20 cellular contexts compared by ENCODE assay signal in genomic region chr9:27195191-27195590, GRCh38.
A peak's percentile ranks its signal among the peaks of the same experiment; 100 is the strongest.
DNase-seq lines count a peak whose midpoint lies in the region; FAIRE-seq and TF ChIP-seq lines count a peak whose summit lies in the region.
"Had no signal": no experiment of that assay in that cellular context is flagged by ENCODE, and none has a peak within 500 bp of the region (broad histone marks: within the 10 kb centered on the region; RNA-seq: fewer than 3 reads in every experiment).

No MANE protein-coding gene starts in this region.

- 0 out of 2 replicates have a peak overlapping the region, but pooled peaks have one; percentile 18 for H2AFZ ChIP-seq in GM23248

- H3K9ac ChIP-seq in GM23248, result no peak overlapping the region

- H3K36me3 Mint-ChIP-seq in activated CD4-positive, alpha-beta memory T cell treated with anti-CD3 and anti-CD28 coated beads for 36 hours, result no peaks in the 10 kb centered on the region
- H3K36me3 Mint-ChIP-seq: stimulated activated memory B cell treated with anti-CD40 and anti-IgM and Interleukin-4, amounts not matched to agents 10 μg/mL and 1 μg/mL and 100 μg/mL, for 72 hours had no signal

- H3K79me2 ChIP-seq in GM23248 (ENCODE audit: insufficient read depth), result no peaks in the 10 kb centered on the region

- DNase-seq in GM23248 (peak; percentile 12), SJSA1 (ENCODE audit: low read depth in 1 of 2, low spot score in 2 of 2) (no peak), fibroblast of mammary gland (ENCODE audit: low read depth) (peak; percentile 28), skeletal muscle cell (ENCODE audit: low read depth) (peak; percentile 9), D721Med (ENCODE audit: insufficient read length, low spot score) (no peak), NCI-H1930 (lab: John Stamatoyannopoulos, UW) (no peak), cerebellum (ENCODE audit: low spot score) (no peak)
- no peak for DNase-seq in activated CD4-positive, alpha-beta memory T cell treated with anti-CD3 and anti-CD28 coated beads for 36 hours
- DNase-seq: activated CD4-positive, alpha-beta memory T cell treated with anti-CD3 and anti-CD28 coated beads, Interleukin-2, amount 10 ng/mL, durations not matched to agents 7 days and 5 days; activated naive CD8-positive, alpha-beta T cell treated with anti-CD3 and anti-CD28 coated beads, Interleukin-2, amount 50 U/mL, for 24 hours; glutamatergic neuron; mammary epithelial cell; NCI-H1105 treated with DMSO at 0.1 percent for 48 hours; NCI-H446 treated with DMSO at 0.1 percent for 48 hours; SHP77 treated with DMSO at 0.1 percent for 48 hours; stimulated activated CD4-positive, alpha-beta T cell treated with anti-CD3 and anti-CD28 coated beads, Interleukin-4, amount 100 ng/mL, for 1 hour had no signal

- H3K4me1 Mint-ChIP-seq in activated CD4-positive, alpha-beta memory T cell treated with anti-CD3 and anti-CD28 coated beads for 36 hours (ENCODE audit: low read depth), result no peaks in the 10 kb centered on the region
- H3K4me1 Mint-ChIP-seq: stimulated activated memory B cell treated with anti-CD40 and anti-IgM and Interleukin-4, amounts not matched to agents 10 μg/mL and 1 μg/mL and 100 μg/mL, for 72 hours had no signal

- FAIRE-seq in D721Med (lab: Jason Lieb, UNC), result no peak

- 70 to 84% methylated on average over 3 of the region's 3 CpGs for WGBS in GM23248 (ENCODE audit: low coverage in 1 of 2, low lambda C conversion rate in 2 of 2, missing lambda C conversion rate in 2 of 2), 2 experiments

- H3K36me3 ChIP-seq in GM23248 (ENCODE audit: low read depth) (no peaks in the 10 kb centered on the region), SJSA1 (no peaks in the 10 kb centered on the region)
- H3K36me3 ChIP-seq: suprapubic skin, vagina had no signal

- no peaks in the 10 kb centered on the region for H3K9me3 ChIP-seq in GM23248 (ENCODE audit: low read depth)
- no peaks in the 10 kb centered on the region for H3K9me3 ChIP-seq in SJSA1 (replicated peaks)
- H3K9me3 ChIP-seq: suprapubic skin, vagina had no signal

- H3K4me2 ChIP-seq in GM23248 (ENCODE audit: unreplicated experiment), result peak overlapping the region; percentile 37

- H4K20me1 ChIP-seq in GM23248 (ENCODE audit: insufficient read depth), result no peaks in the 10 kb centered on the region

- no peaks in the 10 kb centered on the region for H3K9me2 ChIP-seq in GM23248 (ENCODE audit: insufficient read depth)

- H3K27ac ChIP-seq in GM23248 (peak overlapping the region; percentile 73; the same call in 1 of the 2 replicates), SJSA1 (peak overlapping the region; percentile 78)
- H3K27ac ChIP-seq: C4-2B, suprapubic skin, vagina had no signal

- TF ChIP-seq CTCF in fibroblast of mammary gland (conservative IDR thresholded peaks at IDR 0.05; ENCODE audit: control insufficient read depth, insufficient read depth, low read depth, low read length) (no peak), D721Med (IDR thresholded peaks at IDR 0.05; ENCODE audit: insufficient read depth, missing control alignments) (no peak)

- no peak overlapping the region for H3K4me3 Mint-ChIP-seq in activated CD4-positive, alpha-beta memory T cell treated with anti-CD3 and anti-CD28 coated beads for 36 hours
- H3K4me3 Mint-ChIP-seq: activated CD4-positive, alpha-beta memory T cell treated with anti-CD3 and anti-CD28 coated beads, Interleukin-2, amount 10 ng/mL, durations not matched to agents 7 days and 5 days; activated naive CD8-positive, alpha-beta T cell treated with anti-CD3 and anti-CD28 coated beads, Interleukin-2, amount 50 U/mL, for 24 hours; stimulated activated memory B cell treated with anti-CD40 and anti-IgM and Interleukin-4, amounts not matched to agents 10 μg/mL and 1 μg/mL and 100 μg/mL, for 72 hours had no signal

- H3K27ac Mint-ChIP-seq in activated CD4-positive, alpha-beta memory T cell treated with anti-CD3 and anti-CD28 coated beads for 36 hours, result no peak overlapping the region
- H3K27ac Mint-ChIP-seq: activated CD4-positive, alpha-beta memory T cell treated with anti-CD3 and anti-CD28 coated beads, Interleukin-2, amount 10 ng/mL, durations not matched to agents 7 days and 5 days; activated naive CD8-positive, alpha-beta T cell treated with anti-CD3 and anti-CD28 coated beads, Interleukin-2, amount 50 U/mL, for 24 hours; stimulated activated memory B cell treated with anti-CD40 and anti-IgM and Interleukin-4, amounts not matched to agents 10 μg/mL and 1 μg/mL and 100 μg/mL, for 72 hours had no signal

- H3K4me1 ChIP-seq in GM23248 (ENCODE audit: insufficient read depth), result peaks cover 18% of the 10 kb centered on the region
- H3K4me1 ChIP-seq in SJSA1 (replicated peaks), result peaks cover 27% of the 10 kb centered on the region
- H3K4me1 ChIP-seq: suprapubic skin had no signal

- CTCF ChIA-PET in activated CD4-positive, alpha-beta memory T cell treated with anti-CD3 and anti-CD28 coated beads for 36 hours (lab: Charles Lee), result no interaction called here

- H3K27me3 ChIP-seq in GM23248 (replicated peaks; ENCODE audit: insufficient read depth) (no peaks in the 10 kb centered on the region), SJSA1 (replicated peaks) (no peaks in the 10 kb centered on the region)
- H3K27me3 ChIP-seq: suprapubic skin, vagina had no signal

- H3F3A ChIP-seq in GM23248 (ENCODE audit: insufficient read depth), result peaks cover 17% of the 10 kb centered on the region

- H3K9me3 Mint-ChIP-seq in activated CD4-positive, alpha-beta memory T cell treated with anti-CD3 and anti-CD28 coated beads for 36 hours, result no peaks in the 10 kb centered on the region
- H3K9me3 Mint-ChIP-seq: activated CD4-positive, alpha-beta memory T cell treated with anti-CD3 and anti-CD28 coated beads, Interleukin-2, amount 10 ng/mL, durations not matched to agents 7 days and 5 days; activated naive CD8-positive, alpha-beta T cell treated with anti-CD3 and anti-CD28 coated beads, Interleukin-2, amount 50 U/mL, for 24 hours; stimulated activated memory B cell treated with anti-CD40 and anti-IgM and Interleukin-4, amounts not matched to agents 10 μg/mL and 1 μg/mL and 100 μg/mL, for 72 hours had no signal

- intact Hi-C loops in activated CD4-positive, alpha-beta memory T cell treated with anti-CD3 and anti-CD28 coated beads for 36 hours (cut with micrococcal nuclease), result no loop called here

- in situ Hi-C loops in GM23248 (cut with MboI), result no loop called here

- H3K4me3 ChIP-seq in GM23248 (no peak overlapping the region), SJSA1 (no peak overlapping the region), fibroblast of mammary gland (ENCODE audit: control insufficient read depth, low read depth, low read length) (no peak overlapping the region), skeletal muscle cell (ENCODE audit: low read depth, low read length) (no peak overlapping the region)
- H3K4me3 ChIP-seq: suprapubic skin, vagina had no signal

- H3K27me3 Mint-ChIP-seq in activated CD4-positive, alpha-beta memory T cell treated with anti-CD3 and anti-CD28 coated beads for 36 hours, result no peaks in the 10 kb centered on the region
- H3K27me3 Mint-ChIP-seq: activated CD4-positive, alpha-beta memory T cell treated with anti-CD3 and anti-CD28 coated beads, Interleukin-2, amount 10 ng/mL, durations not matched to agents 7 days and 5 days; activated naive CD8-positive, alpha-beta T cell treated with anti-CD3 and anti-CD28 coated beads, Interleukin-2, amount 50 U/mL, for 24 hours; stimulated activated memory B cell treated with anti-CD40 and anti-IgM and Interleukin-4, amounts not matched to agents 10 μg/mL and 1 μg/mL and 100 μg/mL, for 72 hours had no signal

- POLR2A ChIA-PET in activated CD4-positive, alpha-beta memory T cell treated with anti-CD3 and anti-CD28 coated beads for 36 hours (lab: Charles Lee), result no interaction called here

Comparison
In these comparisons a context has a peak if more than half of its experiments do, and no peak if none do; other contexts are left out.
1. DNase-seq: peak in GM23248 (single experiment), fibroblast of mammary gland (single experiment) and skeletal muscle cell (single experiment); none in SJSA1 (0 of 2), D721Med (single experiment), activated CD4-positive, alpha-beta memory T cell treated with anti-CD3 and anti-CD28 coated beads for 36 hours (single experiment), NCI-H1930 (0 of 2) and cerebellum (single experiment).